In the genomic region with DNA sequence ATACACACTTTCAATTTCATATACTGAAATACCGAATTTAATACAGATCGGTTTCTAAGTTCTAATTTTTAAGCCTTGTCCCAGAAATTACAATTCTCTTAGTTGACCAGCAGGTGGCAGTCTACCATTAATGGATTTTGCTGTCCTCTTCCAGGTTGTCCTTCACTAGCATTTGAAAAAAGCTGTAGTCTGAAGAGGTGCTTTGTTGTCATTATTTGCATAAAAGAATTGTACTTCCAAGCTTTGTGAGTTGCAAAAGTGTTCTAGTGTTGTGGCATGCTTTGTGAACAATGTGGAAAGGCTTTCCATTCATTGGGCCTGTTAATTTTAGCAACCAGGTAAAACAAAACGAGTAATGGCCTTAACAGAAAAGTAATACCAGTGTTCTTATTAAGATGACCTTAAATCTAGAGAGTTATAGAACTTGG, we compare ENCODE assay signal across 1 cellular context.
TF ChIP-seq lines count a peak whose summit lies in the region.

No MANE protein-coding gene starts in this region.

TF ChIP-seq in HCT116, 20 proteins besides CTCF, POLR2A, EP300 and RAD21 (continued from another document):
- TF ChIP-seq, protein P1, sequence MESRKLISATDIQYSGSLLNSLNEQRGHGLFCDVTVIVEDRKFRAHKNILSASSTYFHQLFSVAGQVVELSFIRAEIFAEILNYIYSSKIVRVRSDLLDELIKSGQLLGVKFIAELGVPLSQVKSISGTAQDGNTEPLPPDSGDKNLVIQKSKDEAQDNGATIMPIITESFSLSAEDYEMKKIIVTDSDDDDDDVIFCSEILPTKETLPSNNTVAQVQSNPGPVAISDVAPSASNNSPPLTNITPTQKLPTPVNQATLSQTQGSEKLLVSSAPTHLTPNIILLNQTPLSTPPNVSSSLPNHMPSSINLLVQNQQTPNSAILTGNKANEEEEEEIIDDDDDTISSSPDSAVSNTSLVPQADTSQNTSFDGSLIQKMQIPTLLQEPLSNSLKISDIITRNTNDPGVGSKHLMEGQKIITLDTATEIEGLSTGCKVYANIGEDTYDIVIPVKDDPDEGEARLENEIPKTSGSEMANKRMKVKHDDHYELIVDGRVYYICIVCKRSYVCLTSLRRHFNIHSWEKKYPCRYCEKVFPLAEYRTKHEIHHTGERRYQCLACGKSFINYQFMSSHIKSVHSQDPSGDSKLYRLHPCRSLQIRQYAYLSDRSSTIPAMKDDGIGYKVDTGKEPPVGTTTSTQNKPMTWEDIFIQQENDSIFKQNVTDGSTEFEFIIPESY (IDR thresholded peaks at IDR 0.05; ENCODE audit: extremely low read depth, insufficient replicate concordance, low read length) = no peak
- TF ChIP-seq TCF7L2 (IDR thresholded peaks at IDR 0.05; ENCODE audit: borderline replicate concordance, extremely low read depth, insufficient read depth, insufficient read length) (no peak), ELF1 (IDR thresholded peaks at IDR 0.05; ENCODE audit: borderline replicate concordance, low read depth) (no peak), POLR2AphosphoS5 (IDR thresholded peaks at IDR 0.05; ENCODE audit: low read depth, low read length) (no peak)
TF ChIP-seq in HCT116: peak in this region for 0.
